Comparison of ENCODE assay signal across 13 cellular contexts in the genomic region with DNA sequence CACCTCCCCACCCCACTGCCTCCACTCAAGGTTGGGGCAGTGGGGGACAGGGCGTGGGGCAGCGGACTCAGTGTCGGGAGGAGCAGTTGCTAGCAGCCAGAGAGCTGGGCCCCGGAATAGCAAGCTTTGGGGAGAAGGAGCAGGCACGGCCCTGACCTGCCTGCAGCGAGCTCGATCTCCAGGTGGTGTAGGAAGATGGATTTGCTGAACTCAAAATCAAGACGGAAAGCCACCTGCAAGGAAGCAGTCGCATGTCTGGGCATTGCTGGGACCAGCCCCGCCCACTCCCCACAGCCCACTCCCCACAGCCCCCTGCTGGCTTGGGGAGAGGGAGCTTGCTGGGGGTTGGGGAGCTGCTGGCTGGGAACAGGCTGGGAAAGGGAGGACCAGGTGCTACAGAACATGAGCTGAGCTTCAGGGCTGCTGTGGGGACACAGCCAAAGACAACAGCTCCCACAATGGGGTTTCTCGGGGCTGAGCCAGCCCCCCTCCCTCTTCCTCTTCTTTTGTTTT. TPM values are rescaled to one million over a fixed set of nuclear protein-coding genes. Genes with fewer than 3 reads are reported as not detected.
DNase-seq lines count a peak whose midpoint lies in the region; ATAC-seq and TF ChIP-seq lines count a peak whose summit lies in the region.
"Had no signal": no experiment of that assay in that cellular context is flagged by ENCODE, and none has a peak within 500 bp of the region (broad histone marks: within the 10 kb centered on the region; RNA-seq: fewer than 3 reads in every experiment).

No MANE protein-coding gene starts in this region.

- H3K27me3 Mint-ChIP-seq in GM23338 (ENCODE audit: insufficient read depth, low read depth, poor library complexity), result peaks cover 16% of the 10 kb centered on the region

- no peaks in the 10 kb centered on the region for H3K9me2 ChIP-seq in GM23338 (ENCODE audit: insufficient read depth)

- peaks cover 38% of the 10 kb centered on the region for H3K4me1 Mint-ChIP-seq in GM23338

- 0 out of 2 replicates have a peak, but pooled peaks cover 4% of the 10 kb centered on the region for H3F3A ChIP-seq in GM23338 (replicated peaks; ENCODE audit: low read depth)

- intact Hi-C loops in left lung (cut with DNase I), result no loop called here

- no peaks in the 10 kb centered on the region for H3K27me3 ChIP-seq in BLaER1 treated with 17β-estradiol and CSF1 and Interleukin-3, amounts not matched to agents 10 nM and 100 nM
- H3K27me3 ChIP-seq in GM23338 (ENCODE audit: insufficient read depth), result no peaks in the 10 kb centered on the region
- no peaks in the 10 kb centered on the region for H3K27me3 ChIP-seq in left lung
- H3K27me3 ChIP-seq: right atrium auricular region had no signal

- no peak overlapping the region for H3K27ac Mint-ChIP-seq in GM23338

- ATAC-seq in GM23338 (peak; percentile 64), left lung (no peak)
- ATAC-seq in activated CD4-positive, CD25-positive, alpha-beta regulatory T cell treated with anti-CD3 and anti-CD28 coated beads, Interleukin-2, amount 50 U/mL, for 24 hours, result no peak

- H3K79me2 ChIP-seq in GM23338 (replicated peaks; ENCODE audit: insufficient read depth), result no peaks in the 10 kb centered on the region

- H3K4me2 ChIP-seq in BLaER1 treated with 17β-estradiol and CSF1 and Interleukin-3, amounts not matched to agents 10 nM and 100 nM, result peak overlapping the region in 9 of 11 experiments; percentile 24 to 64 (median 44); a peak in 14 of 22 replicates
- peak overlapping the region; percentile 9 for H3K4me2 ChIP-seq in GM23338

- H3K4me3 ChIP-seq in BLaER1 treated with 17β-estradiol and CSF1 and Interleukin-3, amounts not matched to agents 10 nM and 100 nM, result no peak overlapping the region
- peak overlapping the region; percentile 33 for H3K4me3 ChIP-seq in GM23338
- H3K4me3 ChIP-seq in left lung, result no peak overlapping the region
- H3K4me3 ChIP-seq: esophagus muscularis mucosa, right atrium auricular region had no signal

- H3K36me3 ChIP-seq in BLaER1 treated with 17β-estradiol and CSF1 and Interleukin-3, amounts not matched to agents 10 nM and 100 nM, result no peaks in the 10 kb centered on the region
- H3K36me3 ChIP-seq in GM23338 (ENCODE audit: insufficient read depth), result no peaks in the 10 kb centered on the region
- no peaks in the 10 kb centered on the region for H3K36me3 ChIP-seq in left lung

- H4K20me1 ChIP-seq in BLaER1 treated with 17β-estradiol and CSF1 and Interleukin-3, amounts not matched to agents 10 nM and 100 nM, result no peaks in the 10 kb centered on the region
- no peaks in the 10 kb centered on the region for H4K20me1 ChIP-seq in GM23338 (replicated peaks; ENCODE audit: insufficient read depth)

- peak in 1 of 2 experiments; percentile 1; a peak in 1 of 4 replicates for TF ChIP-seq CTCF in GM23338 (conservative IDR thresholded peaks at IDR 0.05; ENCODE audit: low read depth in 2 of 2)
- no peak for TF ChIP-seq CTCF in left lung (IDR thresholded peaks at IDR 0.05)

- H3K9ac ChIP-seq in BLaER1 treated with 17β-estradiol and CSF1 and Interleukin-3, amounts not matched to agents 10 nM and 100 nM, result 0 out of 22 replicates have a peak overlapping the region, but pooled peaks of 1 of the 11 experiments have one; percentile 13

- H3K4me1 ChIP-seq in BLaER1 treated with 17β-estradiol and CSF1 and Interleukin-3, amounts not matched to agents 10 nM and 100 nM, result peaks cover 16 to 42% (median 27%) of the 10 kb centered on the region in 10 experiments
- H3K4me1 ChIP-seq in GM23338 (ENCODE audit: insufficient read depth) (peaks cover 18% of the 10 kb centered on the region), left lung (no peaks in the 10 kb centered on the region)

- H2AFZ ChIP-seq in GM23338, result peak overlapping the region; percentile 94

- H3K9me3 Mint-ChIP-seq in GM23338, result no peaks in the 10 kb centered on the region

- no peaks in the 10 kb centered on the region for H3K9me3 ChIP-seq in BLaER1 treated with 17β-estradiol and CSF1 and Interleukin-3, amounts not matched to agents 10 nM and 100 nM (replicated peaks in 1 of 11)
- no peaks in the 10 kb centered on the region for H3K9me3 ChIP-seq in left lung
- H3K9me3 ChIP-seq: esophagus muscularis mucosa, right atrium auricular region had no signal

- no peaks in the 10 kb centered on the region for H3K36me3 Mint-ChIP-seq in GM23338 (ENCODE audit: low read depth)

- peak; percentile 69 for DNase-seq in GM23338 (ENCODE audit: low spot score)
- DNase-seq in brain pericyte (ENCODE audit: low read depth, low spot score), result peak; percentile 79
- DNase-seq in left lung, result peak; percentile 21 to 65
- DNase-seq in SK-N-DZ (ENCODE audit: low spot score), result no peak
- no peak for DNase-seq in T-helper 2 cell
- no peak for DNase-seq in NCI-H774 (lab: John Stamatoyannopoulos, UW)
- DNase-seq: GDM1, HCEC 1CT, NCI-H1105 treated with DMSO at 0.1 percent for 48 hours had no signal

- H3K27ac ChIP-seq in BLaER1 treated with 17β-estradiol and CSF1 and Interleukin-3, amounts not matched to agents 10 nM and 100 nM, result no peak overlapping the region
- H3K27ac ChIP-seq in GM23338 (ENCODE audit: low read depth), result no peak overlapping the region
- H3K27ac ChIP-seq in left lung, result no peak overlapping the region
- H3K27ac ChIP-seq: esophagus muscularis mucosa, right atrium auricular region had no signal

- H3K4me3 Mint-ChIP-seq in GM23338, result peak overlapping the region; percentile 42; the same call in 2 of the 3 replicates

TF ChIP-seq in GM23338, 12 proteins besides CTCF, POLR2A, EP300 and RAD21 (continues in another document):
- no peak for TF ChIP-seq NANOG (IDR thresholded peaks at IDR 0.05; ENCODE audit: borderline replicate concordance)
- no peak for TF ChIP-seq ZNF114 (CRISPR knock-in tag; IDR thresholded peaks at IDR 0.05)
- TF ChIP-seq, protein P1, sequence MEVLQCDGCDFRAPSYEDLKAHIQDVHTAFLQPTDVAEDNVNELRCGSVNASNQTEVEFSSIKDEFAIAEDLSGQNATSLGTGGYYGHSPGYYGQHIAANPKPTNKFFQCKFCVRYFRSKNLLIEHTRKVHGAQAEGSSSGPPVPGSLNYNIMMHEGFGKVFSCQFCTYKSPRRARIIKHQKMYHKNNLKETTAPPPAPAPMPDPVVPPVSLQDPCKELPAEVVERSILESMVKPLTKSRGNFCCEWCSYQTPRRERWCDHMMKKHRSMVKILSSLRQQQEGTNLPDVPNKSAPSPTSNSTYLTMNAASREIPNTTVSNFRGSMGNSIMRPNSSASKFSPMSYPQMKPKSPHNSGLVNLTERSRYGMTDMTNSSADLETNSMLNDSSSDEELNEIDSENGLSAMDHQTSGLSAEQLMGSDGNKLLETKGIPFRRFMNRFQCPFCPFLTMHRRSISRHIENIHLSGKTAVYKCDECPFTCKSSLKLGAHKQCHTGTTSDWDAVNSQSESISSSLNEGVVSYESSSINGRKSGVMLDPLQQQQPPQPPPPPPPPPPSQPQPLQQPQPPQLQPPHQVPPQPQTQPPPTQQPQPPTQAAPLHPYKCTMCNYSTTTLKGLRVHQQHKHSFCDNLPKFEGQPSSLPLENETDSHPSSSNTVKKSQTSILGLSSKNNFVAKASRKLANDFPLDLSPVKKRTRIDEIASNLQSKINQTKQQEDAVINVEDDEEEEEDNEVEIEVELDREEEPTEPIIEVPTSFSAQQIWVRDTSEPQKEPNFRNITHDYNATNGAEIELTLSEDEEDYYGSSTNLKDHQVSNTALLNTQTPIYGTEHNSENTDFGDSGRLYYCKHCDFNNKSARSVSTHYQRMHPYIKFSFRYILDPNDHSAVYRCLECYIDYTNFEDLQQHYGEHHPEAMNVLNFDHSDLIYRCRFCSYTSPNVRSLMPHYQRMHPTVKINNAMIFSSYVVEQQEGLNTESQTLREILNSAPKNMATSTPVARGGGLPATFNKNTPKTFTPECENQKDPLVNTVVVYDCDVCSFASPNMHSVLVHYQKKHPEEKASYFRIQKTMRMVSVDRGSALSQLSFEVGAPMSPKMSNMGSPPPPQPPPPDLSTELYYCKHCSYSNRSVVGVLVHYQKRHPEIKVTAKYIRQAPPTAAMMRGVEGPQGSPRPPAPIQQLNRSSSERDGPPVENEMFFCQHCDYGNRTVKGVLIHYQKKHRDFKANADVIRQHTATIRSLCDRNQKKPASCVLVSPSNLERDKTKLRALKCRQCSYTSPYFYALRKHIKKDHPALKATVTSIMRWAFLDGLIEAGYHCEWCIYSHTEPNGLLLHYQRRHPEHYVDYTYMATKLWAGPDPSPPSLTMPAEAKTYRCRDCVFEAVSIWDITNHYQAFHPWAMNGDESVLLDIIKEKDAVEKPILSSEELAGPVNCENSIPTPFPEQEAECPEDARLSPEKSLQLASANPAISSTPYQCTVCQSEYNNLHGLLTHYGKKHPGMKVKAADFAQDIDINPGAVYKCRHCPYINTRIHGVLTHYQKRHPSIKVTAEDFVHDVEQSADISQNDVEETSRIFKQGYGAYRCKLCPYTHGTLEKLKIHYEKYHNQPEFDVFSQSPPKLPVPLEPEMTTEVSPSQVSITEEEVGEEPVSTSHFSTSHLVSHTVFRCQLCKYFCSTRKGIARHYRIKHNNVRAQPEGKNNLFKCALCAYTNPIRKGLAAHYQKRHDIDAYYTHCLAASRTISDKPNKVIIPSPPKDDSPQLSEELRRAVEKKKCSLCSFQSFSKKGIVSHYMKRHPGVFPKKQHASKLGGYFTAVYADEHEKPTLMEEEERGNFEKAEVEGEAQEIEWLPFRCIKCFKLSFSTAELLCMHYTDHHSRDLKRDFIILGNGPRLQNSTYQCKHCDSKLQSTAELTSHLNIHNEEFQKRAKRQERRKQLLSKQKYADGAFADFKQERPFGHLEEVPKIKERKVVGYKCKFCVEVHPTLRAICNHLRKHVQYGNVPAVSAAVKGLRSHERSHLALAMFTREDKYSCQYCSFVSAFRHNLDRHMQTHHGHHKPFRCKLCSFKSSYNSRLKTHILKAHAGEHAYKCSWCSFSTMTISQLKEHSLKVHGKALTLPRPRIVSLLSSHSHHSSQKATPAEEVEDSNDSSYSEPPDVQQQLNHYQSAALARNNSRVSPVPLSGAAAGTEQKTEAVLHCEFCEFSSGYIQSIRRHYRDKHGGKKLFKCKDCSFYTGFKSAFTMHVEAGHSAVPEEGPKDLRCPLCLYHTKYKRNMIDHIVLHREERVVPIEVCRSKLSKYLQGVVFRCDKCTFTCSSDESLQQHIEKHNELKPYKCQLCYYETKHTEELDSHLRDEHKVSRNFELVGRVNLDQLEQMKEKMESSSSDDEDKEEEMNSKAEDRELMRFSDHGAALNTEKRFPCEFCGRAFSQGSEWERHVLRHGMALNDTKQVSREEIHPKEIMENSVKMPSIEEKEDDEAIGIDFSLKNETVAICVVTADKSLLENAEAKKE (CRISPR knock-in tag; IDR thresholded peaks at IDR 0.05), result no peak
- no peak for TF ChIP-seq CREB1 (CRISPR knock-in tag; IDR thresholded peaks at IDR 0.05; ENCODE audit: low read depth)
- TF ChIP-seq JUNB (IDR thresholded peaks at IDR 0.05; ENCODE audit: unreplicated experiment), result no peak
- no peak for TF ChIP-seq EZH2phosphoT487 (IDR thresholded peaks at IDR 0.05; ENCODE audit: unreplicated experiment)

RNA-seq across cellular contexts. Expression of a gene that starts 38.0 kb away (rescaled TPM):
- 82.0 and 82.4 TPM in 2 replicates for total RNA-seq in GM23338 (2014; rRNA removed; shearing (Covaris generic))
- polyA plus RNA-seq in GM23338 (2016; fragmentation: Nextera tagmentation; extraction: Ambion mirVana), result 11.6 and 13.0 TPM in 2 replicates
- total RNA-seq in left lung, result 10 to 100 TPM; 44.1 to 44.4 TPM
- polyA plus RNA-seq in SK-N-DZ (2014; cell fraction: cytosol; rRNA removed), result 26.7 and 27.8 TPM in 2 replicates
- polyA plus RNA-seq in SK-N-DZ (2014; cell fraction: nucleus; rRNA removed), result 11.4 and 12.3 TPM in 2 replicates

Comparison
In these comparisons a context has a peak if more than half of its experiments do, and no peak if none do; other contexts are left out.
1. DNase-seq: peak in GM23338 (single experiment), brain pericyte (single experiment) and left lung (2 of 2); none in SK-N-DZ (single experiment), T-helper 2 cell (0 of 5) and NCI-H774 (single experiment).